In the genomic region with DNA sequence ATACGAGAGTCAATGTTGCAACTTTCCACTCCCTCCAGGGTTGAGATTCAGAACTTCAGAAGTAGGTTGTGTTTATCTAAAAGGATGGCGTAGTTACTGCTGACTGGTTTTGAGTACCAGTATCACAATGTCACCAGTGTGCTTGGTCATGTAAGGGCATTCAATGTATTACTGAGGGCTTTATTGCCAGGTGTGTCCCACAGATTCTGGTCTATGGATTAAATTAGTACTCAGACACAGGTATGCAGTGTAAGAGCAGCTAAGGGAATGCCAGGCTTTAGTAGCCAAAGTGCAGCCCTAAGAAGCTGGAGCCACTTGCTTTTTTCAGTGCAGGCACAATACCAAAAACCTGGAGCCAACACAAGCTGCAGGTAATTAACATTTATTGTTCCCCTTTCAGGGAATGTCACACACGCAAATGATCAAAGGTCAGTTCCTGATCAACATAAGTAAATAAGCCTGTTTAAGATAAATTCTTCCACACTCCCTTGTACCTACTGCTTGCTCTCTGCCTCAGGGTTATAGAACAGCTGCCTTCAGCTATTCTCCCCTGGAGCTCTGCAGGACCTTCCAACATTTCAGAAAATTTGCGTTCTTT, we compare ENCODE assay signal across 22 cellular contexts.
"Had no signal": no experiment of that assay in that cellular context is flagged by ENCODE, and none has a peak within 500 bp of the region (broad histone marks: within the 10 kb centered on the region; RNA-seq: fewer than 3 reads in every experiment).

No MANE protein-coding gene starts in this region.

- H3K4me3 ChIP-seq: coronary artery, left ventricle myocardium inferior, pancreas, psoas muscle, right atrium auricular region, thyroid gland had no signal

- H3K4me1 ChIP-seq: pancreas, psoas muscle, right atrium auricular region, thyroid gland had no signal

- H3K36me3 ChIP-seq: left ventricle myocardium inferior, pancreas, right atrium auricular region, thyroid gland had no signal

- H3K27ac Mint-ChIP-seq: activated naive CD8-positive, alpha-beta T cell treated with anti-CD3 and anti-CD28 coated beads, Interleukin-2, amount 10 ng/mL, durations not matched to agents 7 days and 5 days; immature natural killer cell; nephron progenitor cell; stimulated activated naive CD8-positive, alpha-beta T cell treated with anti-CD3 and anti-CD28 coated beads, Interleukin-15, Interleukin-2, amounts not matched to agents 100 ng/mL and 50 ng/mL, for 24 hours; T-cell; T-helper 2 cell treated with Interferon-gamma antibody and Interleukin-4, amounts not matched to agents 5 μg/mL and 100 μg/mL, for 36 hours had no signal

- DNase-seq: activated CD4-positive, alpha-beta T cell treated with anti-CD3 and anti-CD28 coated beads for 1 hour; activated CD4-positive, alpha-beta T cell treated with anti-CD3 and anti-CD28 coated beads, Interleukin-2, amount 50 U/mL, for 48 hours; activated naive CD4-positive, alpha-beta T cell treated with Interleukin-2 at 50 U/mL for 16 hours; activated naive CD8-positive, alpha-beta T cell treated with anti-CD3 and anti-CD28 coated beads, Interleukin-2, amount 10 ng/mL, durations not matched to agents 7 days and 5 days; activated T-cell treated with anti-CD3 and anti-CD28 coated beads, Interleukin-2, amount 50 U/mL, for 48 hours; amniotic stem cell; erythroblast; foreskin fibroblast; immature natural killer cell; kidney glomerular epithelial cell; left ventricle myocardium inferior; nephron progenitor cell; pancreas; psoas muscle; stimulated activated CD4-positive, alpha-beta T cell treated with anti-CD3 and anti-CD28 coated beads, Interleukin-12 subunit alpha, Interleukin-12 subunit beta, amount 100 ng/mL, for 4 hours; substantia nigra; T-cell; thyroid gland had no signal

- H3K36me3 Mint-ChIP-seq: activated naive CD8-positive, alpha-beta T cell treated with anti-CD3 and anti-CD28 coated beads, Interleukin-2, amount 10 ng/mL, durations not matched to agents 7 days and 5 days; immature natural killer cell; T-cell had no signal

- H3K4me3 Mint-ChIP-seq: activated naive CD8-positive, alpha-beta T cell treated with anti-CD3 and anti-CD28 coated beads, Interleukin-2, amount 10 ng/mL, durations not matched to agents 7 days and 5 days; immature natural killer cell; nephron progenitor cell; stimulated activated naive CD8-positive, alpha-beta T cell treated with anti-CD3 and anti-CD28 coated beads, Interleukin-15, Interleukin-2, amounts not matched to agents 100 ng/mL and 50 ng/mL, for 24 hours; T-cell; T-helper 2 cell treated with Interferon-gamma antibody and Interleukin-4, amounts not matched to agents 5 μg/mL and 100 μg/mL, for 36 hours had no signal

- H3K27me3 Mint-ChIP-seq: activated naive CD8-positive, alpha-beta T cell treated with anti-CD3 and anti-CD28 coated beads, Interleukin-2, amount 10 ng/mL, durations not matched to agents 7 days and 5 days; stimulated activated naive CD8-positive, alpha-beta T cell treated with anti-CD3 and anti-CD28 coated beads, Interleukin-15, Interleukin-2, amounts not matched to agents 100 ng/mL and 50 ng/mL, for 24 hours; T-cell had no signal

- H3K4me1 Mint-ChIP-seq: activated naive CD8-positive, alpha-beta T cell treated with anti-CD3 and anti-CD28 coated beads, Interleukin-2, amount 10 ng/mL, durations not matched to agents 7 days and 5 days; immature natural killer cell; nephron progenitor cell; T-cell had no signal

- ATAC-seq: psoas muscle, T-cell had no signal

- H3K27ac ChIP-seq: coronary artery, left ventricle myocardium inferior, pancreas, psoas muscle, right atrium auricular region, thyroid gland had no signal

- H3K9me3 ChIP-seq: pancreas, psoas muscle, thyroid gland had no signal

- H3K27me3 ChIP-seq: pancreas, right atrium auricular region, thyroid gland had no signal
